10 cellular contexts compared by ENCODE assay signal in the genomic region with DNA sequence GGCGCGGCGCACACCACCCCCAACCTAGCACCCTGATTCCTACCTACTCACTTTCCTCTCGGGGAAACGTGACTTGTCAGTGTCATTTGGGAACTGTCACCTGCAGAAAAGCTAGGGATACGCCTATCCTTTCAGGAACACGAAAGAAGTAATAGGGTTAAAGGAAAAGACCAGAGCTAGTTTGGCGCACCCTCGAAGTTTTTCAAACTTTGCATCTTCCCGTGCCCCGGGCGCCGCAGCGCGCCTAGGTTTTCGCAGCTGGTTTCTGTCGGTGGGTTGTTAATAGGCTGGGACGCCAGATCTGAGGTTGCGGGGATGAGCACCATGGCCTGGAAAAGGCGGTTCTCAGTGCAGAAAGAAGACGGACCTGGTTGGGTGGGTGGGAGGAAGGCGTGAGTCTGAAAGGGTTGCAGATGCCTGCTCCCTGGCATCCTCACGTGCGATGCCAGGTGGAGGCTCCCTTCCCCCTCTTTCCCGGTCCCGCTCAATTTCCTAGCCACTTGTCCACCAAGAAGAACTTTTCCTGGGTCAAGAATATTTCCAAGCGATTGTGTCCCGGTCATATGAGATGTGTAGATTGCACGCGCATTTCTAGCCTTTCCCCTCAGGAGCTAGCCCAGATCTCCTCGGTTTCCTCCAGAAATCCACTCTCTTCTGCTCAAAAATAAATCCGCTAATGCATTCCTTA. TPM values are rescaled to one million over a fixed set of nuclear protein-coding genes. Genes with fewer than 3 reads are reported as not detected.
DNase-seq lines count a peak whose midpoint lies in the region; ATAC-seq, FAIRE-seq and TF ChIP-seq lines count a peak whose summit lies in the region.
"Had no signal": no experiment of that assay in that cellular context is flagged by ENCODE, and none has a peak within 500 bp of the region (broad histone marks: within the 10 kb centered on the region; RNA-seq: fewer than 3 reads in every experiment).

No MANE protein-coding gene starts in this region.

- WGBS in hepatocyte (ENCODE audit: low lambda C conversion rate, missing lambda C conversion rate): 6% methylated on average over 32 of the region's 32 CpGs

- H3K4me2 ChIP-seq in hepatocyte: peak overlapping the region; percentile 83

- FAIRE-seq in GM12891 (lab: Jason Lieb, UNC): no peak

- peaks cover 48% of the 10 kb centered on the region for H3K27me3 Mint-ChIP-seq in Calu3 (ENCODE audit: unreplicated experiment)

- H4K20me1 ChIP-seq in hepatocyte (ENCODE audit: insufficient read depth, poor library complexity, severe bottlenecking): no peaks in the 10 kb centered on the region

- H3K27me3 ChIP-seq in adipocyte (replicated peaks; ENCODE audit: control insufficient read depth, insufficient read depth, low read length) (peaks cover 9% of the 10 kb centered on the region), hepatocyte (peaks cover 74% of the 10 kb centered on the region), rectal smooth muscle tissue (ENCODE audit: control insufficient read depth, insufficient read depth, low read length) (peaks cover 13% of the 10 kb centered on the region)

- intact Hi-C loops in Calu3 (cut with micrococcal nuclease; ENCODE audit: unreplicated experiment): loop anchor here (1.0 to 10.0 kb wide), 2 partner anchors 39 to 378 kb away; no protein-coding TSS in a partner anchor

- no peak for TF ChIP-seq CTCF in Calu3 (IDR thresholded peaks at IDR 0.05; ENCODE audit: unreplicated experiment)
- TF ChIP-seq CTCF in hepatocyte (IDR thresholded peaks at IDR 0.05; ENCODE audit: poor library complexity): no peak

- ATAC-seq in GM19452 (IDR thresholded peaks at IDR 0.05; ENCODE audit: unreplicated experiment) (no peak), GM21723 (IDR thresholded peaks at IDR 0.05; ENCODE audit: unreplicated experiment) (no peak), HG03342 (IDR thresholded peaks at IDR 0.05; ENCODE audit: unreplicated experiment) (no peak)

- DNase-seq in Calu3 (peak; percentile 45), adipocyte (ENCODE audit: low read depth) (no peak), hepatocyte (ENCODE audit: low spot score) (peak; percentile 5), GM12891 (ENCODE audit: insufficient read length, low spot score) (no peak)

- TF ChIP-seq POLR2A in GM12891 (IDR thresholded peaks at IDR 0.05; ENCODE audit: low read depth, low read length): no peak

- H3K4me3 ChIP-seq in adipocyte (ENCODE audit: low read length) (peak overlapping the region; percentile 86), hepatocyte (peak overlapping the region; percentile 15), rectal smooth muscle tissue (ENCODE audit: low read length) (peak overlapping the region; percentile 68)

- no peaks in the 10 kb centered on the region for H3K9me3 ChIP-seq in adipocyte (ENCODE audit: control insufficient read depth, low read length)
- no peaks in the 10 kb centered on the region for H3K9me3 ChIP-seq in hepatocyte (ENCODE audit: low read depth)

- H3K4me1 Mint-ChIP-seq in Calu3 (ENCODE audit: low read depth, unreplicated experiment): peaks cover 47% of the 10 kb centered on the region

- peak overlapping the region; percentile 95 for H3K4me3 Mint-ChIP-seq in Calu3 (ENCODE audit: low read depth, unreplicated experiment)
- H3K4me3 Mint-ChIP-seq: stimulated activated naive CD8-positive, alpha-beta T cell treated with anti-CD3 and anti-CD28 coated beads, Interleukin-15, Interleukin-2, amounts not matched to agents 100 ng/mL and 50 ng/mL, for 24 hours had no signal

- peaks cover 44% of the 10 kb centered on the region for H3K36me3 Mint-ChIP-seq in Calu3 (ENCODE audit: insufficient read depth, unreplicated experiment)

- H3K27ac Mint-ChIP-seq in Calu3 (ENCODE audit: unreplicated experiment): peak overlapping the region; percentile 63
- H3K27ac Mint-ChIP-seq: stimulated activated naive CD8-positive, alpha-beta T cell treated with anti-CD3 and anti-CD28 coated beads, Interleukin-15, Interleukin-2, amounts not matched to agents 100 ng/mL and 50 ng/mL, for 24 hours had no signal

- H3K9me3 Mint-ChIP-seq in Calu3 (ENCODE audit: low read depth, unreplicated experiment): no peaks in the 10 kb centered on the region

- no peaks in the 10 kb centered on the region for H3K9me2 ChIP-seq in hepatocyte (replicated peaks; ENCODE audit: insufficient read depth)

- H2AFZ ChIP-seq in hepatocyte: peak overlapping the region; percentile 42

- CTCF ChIA-PET in Calu3 (lab: Charles Lee): interaction anchor here (0.8 to 5.2 kb wide), 5 partner anchors 13 to 132 kb away, joined by 3 to 32 read pairs (median 5); a partner anchor contains a TSS

- BruUV-seq in Calu3 (replicated peaks; lab: Mats Ljungman, UMichigan): no TSS peak

- peak overlapping the region; percentile 86 for H3K9ac ChIP-seq in adipocyte (ENCODE audit: low read length)
- no peak overlapping the region for H3K9ac ChIP-seq in rectal smooth muscle tissue (ENCODE audit: low read length)

- H3K79me2 ChIP-seq in hepatocyte: no peaks in the 10 kb centered on the region

- peaks cover 25% of the 10 kb centered on the region for H3K4me1 ChIP-seq in adipocyte (ENCODE audit: control insufficient read depth, insufficient read depth, low read length)
- peaks cover 4% of the 10 kb centered on the region for H3K4me1 ChIP-seq in hepatocyte (ENCODE audit: insufficient read depth)
- no peaks in the 10 kb centered on the region for H3K4me1 ChIP-seq in rectal smooth muscle tissue (ENCODE audit: control insufficient read depth, insufficient read depth, low read length)

- H3K36me3 ChIP-seq in adipocyte (ENCODE audit: control insufficient read depth, insufficient read depth, low read length, severe bottlenecking) (no peaks in the 10 kb centered on the region), hepatocyte (replicated peaks; ENCODE audit: insufficient read depth, low read depth) (no peaks in the 10 kb centered on the region), rectal smooth muscle tissue (ENCODE audit: control insufficient read depth, insufficient read depth, low read length) (no peaks in the 10 kb centered on the region)

- H3K27ac ChIP-seq in hepatocyte (no peak overlapping the region), rectal smooth muscle tissue (ENCODE audit: low read depth, low read length) (peak overlapping the region; percentile 16)

TF ChIP-seq in GM12891, 5 proteins besides CTCF, POLR2A, EP300 and RAD21:
- TF ChIP-seq POU2F2 (IDR thresholded peaks at IDR 0.05; ENCODE audit: low read depth, low read length): no peak
- TF ChIP-seq TAF1 (IDR thresholded peaks at IDR 0.05; ENCODE audit: low read depth, low read length): no peak

RNA-seq across cellular contexts. Expression of a gene that starts 0.6 kb away (rescaled TPM):
- 8.7 and 12.6 TPM in 2 replicates for total RNA-seq in Calu3 (2022)
- 0.80 and 2.0 TPM in 2 replicates for total RNA-seq in hepatocyte
- polyA plus RNA-seq in hepatocyte: 1.00 and 1.3 TPM in 2 replicates
- not detected for polyA plus RNA-seq in GM12891 (2012; ENCODE audit: low read depth, missing spikeins)
- total RNA-seq: pulmonary artery endothelial cell had no signal

Comparison
In these comparisons a context has a peak if more than half of its experiments do, and no peak if none do; other contexts are left out.
1. DNase-seq: peak in Calu3 (single experiment) and hepatocyte (single experiment); none in adipocyte (single experiment) and GM12891 (single experiment).
2. H3K4me3 ChIP-seq: peak in every context shown above with its lines; median percentile 86 in adipocyte; 68 in rectal smooth muscle tissue; 15 in hepatocyte.